27 cellular contexts compared by ENCODE assay signal in genomic region chr17:43030137-43030767, GRCh38. TPM values are rescaled to one million over a fixed set of nuclear protein-coding genes. Genes with fewer than 3 reads are reported as not detected.
A peak's percentile ranks its signal among the peaks of the same experiment; 100 is the strongest.
DNase-seq lines count a peak whose midpoint lies in the region; ATAC-seq, FAIRE-seq and TF ChIP-seq lines count a peak whose summit lies in the region.
"Had no signal": no experiment of that assay in that cellular context is flagged by ENCODE, and none has a peak within 500 bp of the region (broad histone marks: within the 10 kb centered on the region; RNA-seq: fewer than 3 reads in every experiment).

No MANE protein-coding gene starts in this region.

- CTCF ChIA-PET in WTC11 (lab: Charles Lee) (interaction anchor here (0.6 kb wide), 1 partner anchor 95 kb away, joined by 4 read pairs; the partner anchor contains the start of gene BRCA1), HepG2 (lab: Yijun Ruan, JAX; ENCODE audit: low intra/inter-chr PET ratio, low total read pairs) (no interaction called here)

- H3K27ac Mint-ChIP-seq in GM23338 (peak overlapping the region; percentile 4), WTC11 (peak overlapping the region; percentile 68)
- H3K27ac Mint-ChIP-seq: activated naive CD4-positive, alpha-beta T cell treated with anti-CD3 and anti-CD28 coated beads for 36 hours; natural killer cell treated with Interleukin-12 subunit alpha and Interleukin-12 subunit beta and Interleukin-15 and Interleukin-18, amount 100 ng/mL, for 72 hours; progenitor cell of endocrine pancreas had no signal

- H2AFZ ChIP-seq in GM23338 (no peak overlapping the region), HepG2 (ENCODE audit: low read length) (no peak overlapping the region)

- TF ChIP-seq RAD21 in HepG2 (CRISPR knock-in tag; IDR thresholded peaks at IDR 0.05): no peak

- H3K27me3 ChIP-seq in GM23338 (ENCODE audit: insufficient read depth) (no peaks in the 10 kb centered on the region), HepG2 (ENCODE audit: control insufficient read depth in 1 of 2, insufficient read depth in 2 of 2, low read length in 2 of 2) (no peaks in the 10 kb centered on the region), gastrocnemius medialis (no peaks in the 10 kb centered on the region)
- H3K27me3 ChIP-seq: tibial artery had no signal

- H3K9me3 Mint-ChIP-seq in GM23338 (no peaks in the 10 kb centered on the region), WTC11 (no peaks in the 10 kb centered on the region)
- H3K9me3 Mint-ChIP-seq: activated naive CD4-positive, alpha-beta T cell treated with anti-CD3 and anti-CD28 coated beads for 36 hours; natural killer cell treated with Interleukin-12 subunit alpha and Interleukin-12 subunit beta and Interleukin-15 and Interleukin-18, amount 100 ng/mL, for 72 hours had no signal

- TF ChIP-seq EP300 in HepG2 (IDR thresholded peaks at IDR 0.05; ENCODE audit: low read depth in 2 of 2, low read length in 2 of 2): no peak
- TF ChIP-seq EP300 in HepG2 (CRISPR knock-in tag; IDR thresholded peaks at IDR 0.05; ENCODE audit: borderline replicate concordance): no peak

- 17% methylated on average over 6 of the region's 6 CpGs for WGBS in HepG2 (ENCODE audit: low lambda C conversion rate)

- H3K4me2 ChIP-seq in GM23338: no peak overlapping the region
- H3K4me2 ChIP-seq in HepG2 (ENCODE audit: low read depth, low read length): peak overlapping the region; percentile 92

- peak overlapping the region; percentile 41; the same call in 1 of the 2 replicates for H3K9ac ChIP-seq in HepG2 (ENCODE audit: insufficient read depth, low read depth, low read length)

- peaks cover 14% of the 10 kb centered on the region; the same call in 1 of the 2 replicates for H3K79me2 ChIP-seq in GM23338 (replicated peaks; ENCODE audit: insufficient read depth)
- H3K79me2 ChIP-seq in HepG2 (ENCODE audit: insufficient read depth, low read length): no peaks in the 10 kb centered on the region

- no peaks in the 10 kb centered on the region for H3K9me2 ChIP-seq in GM23338 (ENCODE audit: insufficient read depth)

- H3K4me1 Mint-ChIP-seq in GM23338 (peaks cover 57% of the 10 kb centered on the region), WTC11 (peaks cover 72% of the 10 kb centered on the region)

- no peak overlapping the region for H3K4me3 ChIP-seq in GM23338
- H3K4me3 ChIP-seq in HepG2 (replicated peaks in 1 of 3; ENCODE audit: insufficient read depth in 1 of 3, low read depth in 2 of 3, low read length in 3 of 3): peak overlapping the region in 1 of 3 experiments; percentile 56; a peak in 2 of 6 replicates
- no peak overlapping the region for H3K4me3 ChIP-seq in gastrocnemius medialis
- H3K4me3 ChIP-seq: GM12878, tibial artery had no signal

- H3K9me3 ChIP-seq in HepG2 (ENCODE audit: low read length): no peaks in the 10 kb centered on the region
- no peaks in the 10 kb centered on the region for H3K9me3 ChIP-seq in gastrocnemius medialis
- H3K9me3 ChIP-seq: tibial artery had no signal

- FAIRE-seq in HepG2 (lab: Jason Lieb, UNC): no peak
- FAIRE-seq: GM12878 had no signal

- TF ChIP-seq POLR2A in HepG2 (IDR thresholded peaks at IDR 0.05; ENCODE audit: insufficient read depth in 1 of 2, low read depth in 2 of 2, low read length in 2 of 2): no peak
- no peak for TF ChIP-seq POLR2A in gastrocnemius medialis (IDR thresholded peaks at IDR 0.05)

- no TSS peak for BruUV-seq in HepG2 (replicated peaks; lab: Mats Ljungman, UMichigan)

- DNase-seq in GM23338 (ENCODE audit: low spot score): no peak
- no peak for DNase-seq in WTC11 (ENCODE audit: low spot score)
- no peak for DNase-seq in HepG2 (ENCODE audit: low spot score)
- no peak for DNase-seq in gastrocnemius medialis
- DNase-seq in NCI-H345 (lab: John Stamatoyannopoulos, UW): no peak
- DNase-seq in GM13977 (ENCODE audit: low spot score): no peak
- no peak for DNase-seq in NCI-H526 treated with DMSO at 0.1 percent for 48 hours (lab: John Stamatoyannopoulos, UW)
- DNase-seq: activated CD4-positive, alpha-beta T cell treated with anti-CD3 and anti-CD28 coated beads for 1 hour; activated naive CD4-positive, alpha-beta T cell treated with anti-CD3 and anti-CD28 coated beads for 36 hours; activated T-cell treated with anti-CD3 and anti-CD28 coated beads, Interleukin-2, amount 50 U/mL, for 48 hours; aorta; cerebellar nuclear complex; DMS79 treated with DMSO at 0.1 percent for 48 hours; effector CD4-positive, alpha-beta T cell; foreskin melanocyte; Karpas-422; NCI-H2227 treated with DMSO at 0.1 percent for 48 hours; stimulated activated CD4-positive, alpha-beta T cell treated with anti-CD3 and anti-CD28 coated beads, Interleukin-2, amount 100 ng/mL, for 48 hours; stimulated activated naive CD4-positive, alpha-beta T cell treated with Interleukin-2 at 50 U/mL for 16 hours; SW 1271; tibial artery had no signal

- POLR2A ChIA-PET in WTC11 (lab: Charles Lee): no interaction called here
- POLR2A ChIA-PET in HepG2 (lab: Yijun Ruan, JAX): interaction anchor here (0.9 to 3.9 kb wide), 5 partner anchors 8 to 286 kb away, joined by 3 to 22 read pairs (median 5); partner anchors contain the start of genes RPL27 and VAT1

- in situ Hi-C loops in HepG2 (cut with HindIII; ENCODE audit: extremely low pct_ligation_motif_present, low pct_unique_long_range_greater_than_20kb): no loop called here
- in situ Hi-C loops in gastrocnemius medialis (cut with MboI; ENCODE audit: low sequenced_read_pairs in 4 of 4): loop anchor here in 1 of 4 donors (10.0 kb wide), 1 partner anchor 95 kb away; the partner anchor contains the start of gene BRCA1
- in situ Hi-C loops in GM13977 (cut with MboI; ENCODE audit: low pct_unique_long_range_greater_than_20kb, low sequenced_read_pairs, unreplicated experiment): no loop called here

- H3K4me1 ChIP-seq in GM23338 (ENCODE audit: insufficient read depth) (peaks cover 60% of the 10 kb centered on the region), HepG2 (ENCODE audit: insufficient read depth, low read length) (peaks cover 50% of the 10 kb centered on the region), gastrocnemius medialis (peaks cover 4 to 6% of the 10 kb centered on the region in 2 donors)

- no peaks in the 10 kb centered on the region for H4K20me1 ChIP-seq in GM23338 (replicated peaks; ENCODE audit: insufficient read depth)
- H4K20me1 ChIP-seq in HepG2 (ENCODE audit: insufficient read depth, low read length): no peaks in the 10 kb centered on the region

- intact Hi-C loops in HepG2 (cut with micrococcal nuclease; ENCODE audit: unreplicated experiment): no loop called here
- intact Hi-C loops in gastrocnemius medialis (cut with DNase I; ENCODE audit: low total_unique reads): no loop called here

- H3K27ac ChIP-seq in GM23338 (ENCODE audit: low read depth) (no peak overlapping the region), HepG2 (ENCODE audit: extremely low read length, insufficient read depth, low read length) (no peak overlapping the region), gastrocnemius medialis (peak overlapping the region in 2 of 4 donors; percentile 63 to 73)
- H3K27ac ChIP-seq: tibial artery had no signal

- H3K27me3 Mint-ChIP-seq in GM23338 (ENCODE audit: insufficient read depth, low read depth, poor library complexity) (peaks cover 30% of the 10 kb centered on the region), WTC11 (ENCODE audit: low read depth) (peaks cover 3% of the 10 kb centered on the region; the same call in 1 of the 2 replicates)
- H3K27me3 Mint-ChIP-seq: natural killer cell treated with Interleukin-12 subunit alpha and Interleukin-12 subunit beta and Interleukin-15 and Interleukin-18, amount 100 ng/mL, for 72 hours; progenitor cell of endocrine pancreas had no signal

- H3K36me3 ChIP-seq in GM23338 (ENCODE audit: insufficient read depth) (no peaks in the 10 kb centered on the region), HepG2 (replicated peaks in 1 of 2; ENCODE audit: control insufficient read depth in 1 of 2, insufficient read depth in 2 of 2, low read length in 2 of 2) (no peaks in the 10 kb centered on the region), gastrocnemius medialis (no peaks in the 10 kb centered on the region)
- H3K36me3 ChIP-seq: tibial artery had no signal

- ATAC-seq in GM23338 (no peak), WTC11 (no peak), HepG2 (no peak), gastrocnemius medialis (peak; percentile 28 to 45), HG03175 (IDR thresholded peaks at IDR 0.05; ENCODE audit: unreplicated experiment) (no peak)
- ATAC-seq: esophagus mucosa; GM12878; HCT116; natural killer cell treated with Interleukin-12 subunit alpha and Interleukin-12 subunit beta and Interleukin-15 and Interleukin-18, amount 100 ng/mL, for 72 hours had no signal

- H3K36me3 Mint-ChIP-seq in GM23338 (ENCODE audit: low read depth) (peaks cover 21% of the 10 kb centered on the region), WTC11 (peaks cover 9% of the 10 kb centered on the region)
- H3K36me3 Mint-ChIP-seq: natural killer cell treated with Interleukin-12 subunit alpha and Interleukin-12 subunit beta and Interleukin-15 and Interleukin-18, amount 100 ng/mL, for 72 hours had no signal

- H3K4me3 Mint-ChIP-seq in GM23338 (no peak overlapping the region), WTC11 (no peak overlapping the region)
- H3K4me3 Mint-ChIP-seq: activated naive CD4-positive, alpha-beta T cell treated with anti-CD3 and anti-CD28 coated beads for 36 hours; natural killer cell treated with Interleukin-12 subunit alpha and Interleukin-12 subunit beta and Interleukin-15 and Interleukin-18, amount 100 ng/mL, for 72 hours had no signal

- TF ChIP-seq CTCF in GM23338 (conservative IDR thresholded peaks at IDR 0.05; ENCODE audit: low read depth in 2 of 2) (no peak), WTC11 (IDR thresholded peaks at IDR 0.05) (no peak), HepG2 (CRISPR knock-in tag; IDR thresholded peaks at IDR 0.05) (no peak), gastrocnemius medialis (IDR thresholded peaks at IDR 0.05 in 4 of 5, conservative IDR thresholded peaks at IDR 0.05 in 1 of 5) (no peak), GM13977 (IDR thresholded peaks at IDR 0.05; ENCODE audit: extremely low read depth, insufficient read depth, missing control alignments) (no peak)

- peaks cover 15% of the 10 kb centered on the region for H3F3A ChIP-seq in GM23338 (replicated peaks; ENCODE audit: low read depth)

RNA-seq across cellular contexts. Expression of gene RND2, which starts 5.2 kb away (rescaled TPM):
- total RNA-seq in GM23338 (2014; rRNA removed; shearing (Covaris generic)): 20.8 and 22.9 TPM in 2 replicates
- 18.5 and 20.4 TPM in 2 replicates for polyA plus RNA-seq in GM23338 (2016; fragmentation: Nextera tagmentation; extraction: Ambion mirVana)
- 46.9 to 51.8 TPM (median 50.2 TPM) in 3 replicates for total RNA-seq in WTC11 (2021)
- total RNA-seq in HepG2 (2016; rRNA removed; fragmentation: Illumina TruSeq; extraction: Trizol): 0.11 TPM in 2 replicates
- total RNA-seq in HepG2 (2016; cell fraction: cytosol; rRNA removed; fragmentation: Illumina TruSeq; extraction: Trizol; ENCODE audit: low read depth): 0.09 and 0.20 TPM in 2 replicates
- total RNA-seq in HepG2 (2016; cell fraction: insoluble cytoplasmic fraction; rRNA removed; fragmentation: Illumina TruSeq; extraction: Trizol): 0.04 and 0.16 TPM in 2 replicates
- 0.14 and 0.19 TPM in 2 replicates for total RNA-seq in HepG2 (2016; cell fraction: membrane; rRNA removed; fragmentation: Illumina TruSeq; extraction: Trizol)
- total RNA-seq in HepG2 (2016; cell fraction: nucleus; rRNA removed; fragmentation: Illumina TruSeq; extraction: Trizol): not detected in 2 replicates
- 0.04 and 0.05 TPM in 2 replicates for polyA plus RNA-seq in HepG2 (2011; rRNA removed)
- 0.01 and 0.06 TPM in 2 replicates for polyA plus RNA-seq in HepG2 (2011; cell fraction: cytosol; rRNA removed)
- 0.05 and 0.11 TPM in 2 replicates for polyA plus RNA-seq in HepG2 (2011; cell fraction: nucleus; rRNA removed)
- not detected in 2 replicates for polyA plus RNA-seq in HepG2 (2012)
- polyA plus RNA-seq in HepG2 (2016; cell fraction: cytosol; fragmentation: Illumina TruSeq; extraction: Trizol; ENCODE audit: low read depth): 0.20 and 0.24 TPM in 2 replicates
- 0.10 and 0.17 TPM in 2 replicates for polyA plus RNA-seq in HepG2 (2016; cell fraction: insoluble cytoplasmic fraction; fragmentation: Illumina TruSeq; extraction: Trizol; ENCODE audit: low read depth)
- polyA plus RNA-seq in HepG2 (2016; cell fraction: membrane; fragmentation: Illumina TruSeq; extraction: Trizol; ENCODE audit: low read depth): 0.16 and 0.21 TPM in 2 replicates
- polyA plus RNA-seq in HepG2 (2016; cell fraction: nucleus; fragmentation: Illumina TruSeq; extraction: Trizol; ENCODE audit: insufficient read depth, low read depth): 0.11 TPM in 2 replicates
- polyA minus RNA-seq in HepG2 (2011; rRNA and poly(A)+ RNA removed; ENCODE audit: low replicate concordance): 0.04 and 0.05 TPM in 2 replicates
- polyA minus RNA-seq in HepG2 (2011; cell fraction: cytosol; rRNA and poly(A)+ RNA removed): not detected in 2 replicates
- not detected in 2 replicates for polyA minus RNA-seq in HepG2 (2011; cell fraction: nucleus; rRNA and poly(A)+ RNA removed)
- under 1 TPM in 3 of 4 donors, not detected in 1; 0.04 to 0.10 (median 0.10) TPM for total RNA-seq in gastrocnemius medialis
- total RNA-seq: activated naive CD4-positive, alpha-beta T cell treated with anti-CD3 and anti-CD28 coated beads for 36 hours; GM12878; natural killer cell treated with Interleukin-12 subunit alpha and Interleukin-12 subunit beta and Interleukin-15 and Interleukin-18, amount 100 ng/mL, for 72 hours had no signal

RNA-seq across cellular contexts. Expression of gene VAT1, which starts 8.1 kb away (rescaled TPM):
- 227 and 300 TPM in 2 replicates for total RNA-seq in GM23338 (2014; rRNA removed; shearing (Covaris generic))
- polyA plus RNA-seq in GM23338 (2016; fragmentation: Nextera tagmentation; extraction: Ambion mirVana): 233 and 267 TPM in 2 replicates
- total RNA-seq in WTC11 (2021): 291 to 298 TPM (median 296 TPM) in 3 replicates
- total RNA-seq in HepG2 (2016; rRNA removed; fragmentation: Illumina TruSeq; extraction: Trizol): 143 TPM in 2 replicates
- total RNA-seq in HepG2 (2016; cell fraction: cytosol; rRNA removed; fragmentation: Illumina TruSeq; extraction: Trizol; ENCODE audit: low read depth): 24.4 TPM in 2 replicates
- 138 and 149 TPM in 2 replicates for total RNA-seq in HepG2 (2016; cell fraction: insoluble cytoplasmic fraction; rRNA removed; fragmentation: Illumina TruSeq; extraction: Trizol)
- total RNA-seq in HepG2 (2016; cell fraction: membrane; rRNA removed; fragmentation: Illumina TruSeq; extraction: Trizol): 70.2 and 74.6 TPM in 2 replicates
- total RNA-seq in HepG2 (2016; cell fraction: nucleus; rRNA removed; fragmentation: Illumina TruSeq; extraction: Trizol): 56.8 and 74.7 TPM in 2 replicates
- 197 and 205 TPM in 2 replicates for polyA plus RNA-seq in HepG2 (2011; rRNA removed)
- 221 and 226 TPM in 2 replicates for polyA plus RNA-seq in HepG2 (2011; cell fraction: cytosol; rRNA removed)
- 88.7 and 112 TPM in 2 replicates for polyA plus RNA-seq in HepG2 (2011; cell fraction: nucleus; rRNA removed)
- 197 and 317 TPM in 2 replicates for polyA plus RNA-seq in HepG2 (2012)
- polyA plus RNA-seq in HepG2 (2016; cell fraction: cytosol; fragmentation: Illumina TruSeq; extraction: Trizol; ENCODE audit: low read depth): 29.4 and 32.0 TPM in 2 replicates
- polyA plus RNA-seq in HepG2 (2016; cell fraction: insoluble cytoplasmic fraction; fragmentation: Illumina TruSeq; extraction: Trizol; ENCODE audit: low read depth): 166 and 198 TPM in 2 replicates
- 66.7 and 68.9 TPM in 2 replicates for polyA plus RNA-seq in HepG2 (2016; cell fraction: membrane; fragmentation: Illumina TruSeq; extraction: Trizol; ENCODE audit: low read depth)
- polyA plus RNA-seq in HepG2 (2016; cell fraction: nucleus; fragmentation: Illumina TruSeq; extraction: Trizol; ENCODE audit: insufficient read depth, low read depth): 103 and 122 TPM in 2 replicates
- polyA minus RNA-seq in HepG2 (2011; rRNA and poly(A)+ RNA removed; ENCODE audit: low replicate concordance): 175 and 518 TPM in 2 replicates
- 239 and 287 TPM in 2 replicates for polyA minus RNA-seq in HepG2 (2011; cell fraction: cytosol; rRNA and poly(A)+ RNA removed)
- 56.7 and 73.2 TPM in 2 replicates for polyA minus RNA-seq in HepG2 (2011; cell fraction: nucleus; rRNA and poly(A)+ RNA removed)
- total RNA-seq in gastrocnemius medialis: 10 to 100 TPM; 18.0 to 49.5 (median 35.8) TPM

RNA-seq across cellular contexts. Expression of gene IFI35, which starts 23.7 kb away (rescaled TPM):
- total RNA-seq in GM23338 (2014; rRNA removed; shearing (Covaris generic)): 2.3 and 3.3 TPM in 2 replicates
- 1.5 and 1.8 TPM in 2 replicates for polyA plus RNA-seq in GM23338 (2016; fragmentation: Nextera tagmentation; extraction: Ambion mirVana)
- total RNA-seq in WTC11 (2021): 3.0 to 4.7 TPM (median 3.8 TPM) in 3 replicates
- total RNA-seq in HepG2 (2016; rRNA removed; fragmentation: Illumina TruSeq; extraction: Trizol): 38.1 and 40.2 TPM in 2 replicates
- total RNA-seq in HepG2 (2016; cell fraction: cytosol; rRNA removed; fragmentation: Illumina TruSeq; extraction: Trizol; ENCODE audit: low read depth): 15.0 and 17.1 TPM in 2 replicates
- total RNA-seq in HepG2 (2016; cell fraction: insoluble cytoplasmic fraction; rRNA removed; fragmentation: Illumina TruSeq; extraction: Trizol): 40.0 and 42.7 TPM in 2 replicates
- 17.3 and 20.7 TPM in 2 replicates for total RNA-seq in HepG2 (2016; cell fraction: membrane; rRNA removed; fragmentation: Illumina TruSeq; extraction: Trizol)
- 20.1 and 24.5 TPM in 2 replicates for total RNA-seq in HepG2 (2016; cell fraction: nucleus; rRNA removed; fragmentation: Illumina TruSeq; extraction: Trizol)
- 28.9 and 33.5 TPM in 2 replicates for polyA plus RNA-seq in HepG2 (2011; rRNA removed)
- 41.0 and 41.7 TPM in 2 replicates for polyA plus RNA-seq in HepG2 (2011; cell fraction: cytosol; rRNA removed)
- 39.4 and 53.8 TPM in 2 replicates for polyA plus RNA-seq in HepG2 (2011; cell fraction: nucleus; rRNA removed)
- 15.3 and 21.4 TPM in 2 replicates for polyA plus RNA-seq in HepG2 (2012)
- 8.4 and 11.2 TPM in 2 replicates for polyA plus RNA-seq in HepG2 (2016; cell fraction: cytosol; fragmentation: Illumina TruSeq; extraction: Trizol; ENCODE audit: low read depth)
- polyA plus RNA-seq in HepG2 (2016; cell fraction: insoluble cytoplasmic fraction; fragmentation: Illumina TruSeq; extraction: Trizol; ENCODE audit: low read depth): 41.9 and 42.2 TPM in 2 replicates
- polyA plus RNA-seq in HepG2 (2016; cell fraction: membrane; fragmentation: Illumina TruSeq; extraction: Trizol; ENCODE audit: low read depth): 15.1 and 18.7 TPM in 2 replicates
- 35.2 and 38.8 TPM in 2 replicates for polyA plus RNA-seq in HepG2 (2016; cell fraction: nucleus; fragmentation: Illumina TruSeq; extraction: Trizol; ENCODE audit: insufficient read depth, low read depth)
- polyA minus RNA-seq in HepG2 (2011; rRNA and poly(A)+ RNA removed; ENCODE audit: low replicate concordance): 35.6 and 37.0 TPM in 2 replicates
- 6.3 and 8.2 TPM in 2 replicates for polyA minus RNA-seq in HepG2 (2011; cell fraction: cytosol; rRNA and poly(A)+ RNA removed)
- polyA minus RNA-seq in HepG2 (2011; cell fraction: nucleus; rRNA and poly(A)+ RNA removed): 12.6 and 20.0 TPM in 2 replicates
- 10 to 100 TPM in 1 of 4 donors, 1 to 10 TPM in 3; 1.3 to 11.0 (median 4.0) TPM for total RNA-seq in gastrocnemius medialis

RNA-seq across cellular contexts. Expression of gene RPL27, which starts 32.0 kb away (rescaled TPM):
- 1,307 and 1,784 TPM in 2 replicates for total RNA-seq in GM23338 (2014; rRNA removed; shearing (Covaris generic))
- polyA plus RNA-seq in GM23338 (2016; fragmentation: Nextera tagmentation; extraction: Ambion mirVana) (2,722 and 2,793 TPM in 2 replicates), HepG2 (2011; rRNA removed) (5,537 and 5,840 TPM in 2 replicates)
- total RNA-seq in WTC11 (2021) (1,391 to 1,553 TPM (median 1,518 TPM) in 3 replicates), HepG2 (2016; rRNA removed; fragmentation: Illumina TruSeq; extraction: Trizol) (1,585 and 1,854 TPM in 2 replicates), gastrocnemius medialis (1,000 to 10,000 TPM in 2 of 4 donors, 100 to 1,000 TPM in 2; 800 to 1,300 (median 1,077) TPM)
- 2,474 and 2,700 TPM in 2 replicates for total RNA-seq in HepG2 (2016; cell fraction: cytosol; rRNA removed; fragmentation: Illumina TruSeq; extraction: Trizol; ENCODE audit: low read depth)
- total RNA-seq in HepG2 (2016; cell fraction: insoluble cytoplasmic fraction; rRNA removed; fragmentation: Illumina TruSeq; extraction: Trizol): 1,612 and 2,027 TPM in 2 replicates
- 3,431 and 3,586 TPM in 2 replicates for total RNA-seq in HepG2 (2016; cell fraction: membrane; rRNA removed; fragmentation: Illumina TruSeq; extraction: Trizol)
- 594 and 641 TPM in 2 replicates for total RNA-seq in HepG2 (2016; cell fraction: nucleus; rRNA removed; fragmentation: Illumina TruSeq; extraction: Trizol)
- polyA plus RNA-seq in HepG2 (2011; cell fraction: cytosol; rRNA removed): 5,862 and 7,129 TPM in 2 replicates
- 1,636 and 1,825 TPM in 2 replicates for polyA plus RNA-seq in HepG2 (2011; cell fraction: nucleus; rRNA removed)
- polyA plus RNA-seq in HepG2 (2012): 3,706 and 5,933 TPM in 2 replicates
- polyA plus RNA-seq in HepG2 (2016; cell fraction: cytosol; fragmentation: Illumina TruSeq; extraction: Trizol; ENCODE audit: low read depth): 4,996 and 5,283 TPM in 2 replicates
- polyA plus RNA-seq in HepG2 (2016; cell fraction: insoluble cytoplasmic fraction; fragmentation: Illumina TruSeq; extraction: Trizol; ENCODE audit: low read depth): 3,163 and 3,539 TPM in 2 replicates
- polyA plus RNA-seq in HepG2 (2016; cell fraction: membrane; fragmentation: Illumina TruSeq; extraction: Trizol; ENCODE audit: low read depth): 5,583 and 6,010 TPM in 2 replicates
- 1,621 and 1,722 TPM in 2 replicates for polyA plus RNA-seq in HepG2 (2016; cell fraction: nucleus; fragmentation: Illumina TruSeq; extraction: Trizol; ENCODE audit: insufficient read depth, low read depth)
- 2,855 and 3,130 TPM in 2 replicates for polyA minus RNA-seq in HepG2 (2011; rRNA and poly(A)+ RNA removed; ENCODE audit: low replicate concordance)
- polyA minus RNA-seq in HepG2 (2011; cell fraction: cytosol; rRNA and poly(A)+ RNA removed): 813 and 904 TPM in 2 replicates
- polyA minus RNA-seq in HepG2 (2011; cell fraction: nucleus; rRNA and poly(A)+ RNA removed): 526 and 829 TPM in 2 replicates

RNA-seq across cellular contexts. Expression of gene RUNDC1, which starts 49.9 kb away (rescaled TPM):
- 11.1 and 11.9 TPM in 2 replicates for total RNA-seq in GM23338 (2014; rRNA removed; shearing (Covaris generic))
- polyA plus RNA-seq in GM23338 (2016; fragmentation: Nextera tagmentation; extraction: Ambion mirVana) (6.1 and 6.9 TPM in 2 replicates), HepG2 (2011; rRNA removed) (11.4 and 14.0 TPM in 2 replicates)
- total RNA-seq in WTC11 (2021) (12.2 to 14.2 TPM (median 12.7 TPM) in 3 replicates), HepG2 (2016; rRNA removed; fragmentation: Illumina TruSeq; extraction: Trizol) (9.4 and 10.3 TPM in 2 replicates), gastrocnemius medialis (10 to 100 TPM; 13.8 to 19.8 (median 16.4) TPM)
- total RNA-seq in HepG2 (2016; cell fraction: cytosol; rRNA removed; fragmentation: Illumina TruSeq; extraction: Trizol; ENCODE audit: low read depth): 0.91 and 1.2 TPM in 2 replicates
- 8.5 and 10.4 TPM in 2 replicates for total RNA-seq in HepG2 (2016; cell fraction: insoluble cytoplasmic fraction; rRNA removed; fragmentation: Illumina TruSeq; extraction: Trizol)
- 4.6 and 5.0 TPM in 2 replicates for total RNA-seq in HepG2 (2016; cell fraction: membrane; rRNA removed; fragmentation: Illumina TruSeq; extraction: Trizol)
- 8.3 and 10.3 TPM in 2 replicates for total RNA-seq in HepG2 (2016; cell fraction: nucleus; rRNA removed; fragmentation: Illumina TruSeq; extraction: Trizol)
- polyA plus RNA-seq in HepG2 (2011; cell fraction: cytosol; rRNA removed): 5.1 and 5.2 TPM in 2 replicates
- polyA plus RNA-seq in HepG2 (2011; cell fraction: nucleus; rRNA removed): 16.7 and 21.1 TPM in 2 replicates
- 6.6 and 10.4 TPM in 2 replicates for polyA plus RNA-seq in HepG2 (2012)
- polyA plus RNA-seq in HepG2 (2016; cell fraction: cytosol; fragmentation: Illumina TruSeq; extraction: Trizol; ENCODE audit: low read depth): 0.78 and 0.85 TPM in 2 replicates
- 7.7 and 8.6 TPM in 2 replicates for polyA plus RNA-seq in HepG2 (2016; cell fraction: insoluble cytoplasmic fraction; fragmentation: Illumina TruSeq; extraction: Trizol; ENCODE audit: low read depth)
- 2.0 and 2.1 TPM in 2 replicates for polyA plus RNA-seq in HepG2 (2016; cell fraction: membrane; fragmentation: Illumina TruSeq; extraction: Trizol; ENCODE audit: low read depth)
- polyA plus RNA-seq in HepG2 (2016; cell fraction: nucleus; fragmentation: Illumina TruSeq; extraction: Trizol; ENCODE audit: insufficient read depth, low read depth): 11.4 and 11.5 TPM in 2 replicates
- 23.4 and 27.0 TPM in 2 replicates for polyA minus RNA-seq in HepG2 (2011; rRNA and poly(A)+ RNA removed; ENCODE audit: low replicate concordance)
- 5.7 and 6.1 TPM in 2 replicates for polyA minus RNA-seq in HepG2 (2011; cell fraction: cytosol; rRNA and poly(A)+ RNA removed)
- polyA minus RNA-seq in HepG2 (2011; cell fraction: nucleus; rRNA and poly(A)+ RNA removed): 17.3 and 20.8 TPM in 2 replicates

Comparison
In these comparisons a context has a peak if more than half of its experiments do, and no peak if none do; other contexts are left out.
1. ATAC-seq: peak in gastrocnemius medialis (2 of 2); none in GM23338 (single experiment), WTC11 (single experiment), HepG2 (single experiment) and HG03175 (single experiment).
2. RNA of gene RND2, which starts 5.2 kb away (total RNA-seq): 46.9 to 51.8 TPM in WTC11 and 20.8 to 22.9 TPM in GM23338; 0.04 to 0.20 TPM in HepG2 and 0.04 to 0.10 TPM in gastrocnemius medialis; every median in the first group is over 10 times any median in the second.